Comparison of ENCODE assay signal across 10 cellular contexts in the genomic region with DNA sequence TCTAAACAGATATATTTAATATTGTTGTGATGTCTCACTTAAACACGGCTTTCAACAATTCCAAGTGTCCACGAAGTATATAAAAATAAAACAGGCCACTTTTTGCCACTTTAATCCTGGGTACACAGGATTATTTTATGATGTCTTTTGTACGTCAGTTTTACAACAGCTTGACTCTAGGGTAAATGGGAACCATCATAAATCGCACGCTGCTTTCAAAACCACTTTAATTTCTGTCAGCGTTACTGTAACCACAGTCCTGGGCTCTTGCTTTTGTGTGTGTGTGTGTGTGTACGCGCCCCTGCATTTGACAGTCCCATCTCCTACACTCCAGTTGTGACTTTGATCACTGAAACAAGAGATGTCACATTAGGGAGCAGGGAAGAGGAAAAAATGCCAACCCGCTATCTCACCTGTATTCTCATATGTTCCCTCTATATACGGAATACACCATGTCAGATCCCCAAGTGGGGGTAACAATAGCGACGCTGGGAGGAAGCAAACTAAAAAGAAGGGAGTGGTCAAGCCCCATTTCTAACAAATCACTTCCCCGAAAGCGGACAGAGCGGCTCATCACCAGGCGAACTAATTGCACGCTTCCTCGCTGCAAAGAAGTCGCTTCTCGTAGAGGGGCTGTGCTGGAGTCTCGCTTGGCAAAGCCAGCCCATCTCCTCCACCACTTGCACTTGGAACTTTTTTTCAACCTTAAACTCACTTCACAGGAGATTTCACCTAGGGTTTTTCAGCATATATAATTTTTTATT. TPM values are rescaled to one million over a fixed set of nuclear protein-coding genes. Genes with fewer than 3 reads are reported as not detected.
A peak's percentile ranks its signal among the peaks of the same experiment; 100 is the strongest.
DNase-seq lines count a peak whose midpoint lies in the region; ATAC-seq, FAIRE-seq and TF ChIP-seq lines count a peak whose summit lies in the region.
"Had no signal": no experiment of that assay in that cellular context is flagged by ENCODE, and none has a peak within 500 bp of the region (broad histone marks: within the 10 kb centered on the region; RNA-seq: fewer than 3 reads in every experiment).

No MANE protein-coding gene starts in this region.

- no peaks in the 10 kb centered on the region for H3K9me3 ChIP-seq in pancreas
- H3K9me3 ChIP-seq: neutrophil had no signal

- peak; percentile 55 for DNase-seq in EH (ENCODE audit: low read depth)
- DNase-seq in NCI-H526 treated with DMSO at 0.1 percent for 48 hours (lab: John Stamatoyannopoulos, UW), result peak; percentile 60
- peak; percentile 13 for DNase-seq in globus pallidus (ENCODE audit: low spot score)
- no peak for DNase-seq in pancreas
- DNase-seq in OCI-M1 (lab: John Stamatoyannopoulos, UW), result no peak
- DNase-seq in frontal cortex (ENCODE audit: low spot score in 2 of 2), result no peak
- no peak for DNase-seq in caudate nucleus (lab: John Stamatoyannopoulos, UW)
- DNase-seq in NCI-H1694 treated with DMSO at 0.1 percent for 48 hours (lab: John Stamatoyannopoulos, UW), result no peak
- DNase-seq: Kasumi-1 had no signal

- no peak for ATAC-seq in pancreas

- no peaks in the 10 kb centered on the region for H3K4me1 ChIP-seq in pancreas

- H3K27ac ChIP-seq in pancreas (peak overlapping the region in 1 of 4 donors; percentile 66), caudate nucleus (ENCODE audit: low read depth, low read length) (no peak overlapping the region)
- H3K27ac ChIP-seq: neutrophil had no signal

- TF ChIP-seq CTCF in pancreas (IDR thresholded peaks at IDR 0.05), result no peak

- FAIRE-seq in pancreas (lab: Jason Lieb, UNC), result no peak
- no peak for FAIRE-seq in frontal cortex (lab: Jason Lieb, UNC)

- H3K36me3 ChIP-seq in pancreas, result no peaks in the 10 kb centered on the region
- H3K36me3 ChIP-seq: neutrophil had no signal

- H3K27me3 ChIP-seq in pancreas, result peaks cover 0 to 7% (median 0%) of the 10 kb centered on the region in 4 donors

- intact Hi-C loops in pancreas (cut with DNase I), result no loop called here

- WGBS in pancreas, 2 donors, result 48 to 63% methylated on average over 21 of the region's 21 CpGs

- peak overlapping the region in 3 of 4 donors; percentile 38 to 59 (median 42) for H3K4me3 ChIP-seq in pancreas

RNA-seq across cellular contexts. Expression of a gene that starts 1.1 kb away (rescaled TPM):
- total RNA-seq in pancreas (1 to 10 TPM in 4 of 6 donors, under 1 TPM in 2; 0.56 to 7.6 (median 2.4) TPM), frontal cortex (1.6 TPM)
- polyA plus RNA-seq in pancreas, result under 1 TPM; 0.28 to 0.42 TPM

Comparison
In these comparisons a context has a peak if more than half of its experiments do, and no peak if none do; other contexts are left out.
1. DNase-seq: peak in EH (single experiment), NCI-H526 treated with DMSO at 0.1 percent for 48 hours (single experiment) and globus pallidus (single experiment); none in pancreas (0 of 6), OCI-M1 (single experiment), frontal cortex (0 of 2), caudate nucleus (0 of 61) and NCI-H1694 treated with DMSO at 0.1 percent for 48 hours (single experiment).